12 cellular contexts compared by ENCODE assay signal in the genomic region with DNA sequence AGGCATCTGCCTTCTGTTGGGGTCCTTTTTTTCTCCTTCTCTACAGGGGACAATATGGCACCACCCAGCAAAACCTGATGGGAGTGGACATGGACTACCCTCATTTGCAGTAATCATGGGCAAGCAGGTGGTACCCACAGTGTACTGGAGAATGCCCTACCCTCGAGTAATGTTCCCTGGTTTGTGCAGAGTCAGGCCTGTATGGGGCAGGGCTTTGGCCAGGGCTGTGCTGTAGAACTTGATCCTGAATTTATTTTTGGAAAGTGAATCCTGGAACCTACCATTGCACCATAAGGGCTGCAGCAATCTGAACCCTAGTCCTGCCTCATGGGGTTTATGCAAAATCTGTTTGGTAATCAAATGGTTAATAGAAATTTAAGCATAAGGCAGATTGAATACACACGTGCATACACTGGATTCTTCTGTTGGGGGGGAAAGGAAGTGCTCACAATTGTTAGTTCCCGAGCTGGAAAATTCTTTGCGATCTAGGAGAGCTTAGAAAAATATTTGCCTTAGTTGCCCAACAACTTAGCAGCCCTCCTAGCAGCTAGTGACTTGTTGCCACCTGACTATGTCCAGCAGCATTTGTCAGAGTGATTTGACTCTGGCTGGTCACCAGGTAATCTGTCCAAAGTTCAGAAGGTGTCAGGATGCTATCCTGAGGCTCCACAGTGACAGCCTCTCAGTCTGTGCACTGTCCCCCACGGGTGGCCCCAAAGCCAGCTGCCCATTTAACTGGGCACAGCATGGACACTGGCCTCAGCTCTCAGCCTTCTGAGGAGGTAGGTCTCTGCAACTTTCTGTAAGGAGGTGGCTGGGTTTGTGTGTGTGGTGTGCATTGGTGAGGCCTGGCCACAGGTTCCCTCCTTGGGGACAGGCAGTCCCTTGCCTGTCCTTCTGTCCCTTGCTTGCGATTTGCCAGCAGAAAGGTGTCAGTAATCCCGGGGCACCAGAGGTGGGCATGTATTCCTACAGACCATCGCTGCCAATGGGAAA. TPM values are rescaled to one million over a fixed set of nuclear protein-coding genes. Genes with fewer than 3 reads are reported as not detected.
DNase-seq lines count a peak whose midpoint lies in the region; ATAC-seq, FAIRE-seq and TF ChIP-seq lines count a peak whose summit lies in the region.
"Had no signal": no experiment of that assay in that cellular context is flagged by ENCODE, and none has a peak within 500 bp of the region (broad histone marks: within the 10 kb centered on the region; RNA-seq: fewer than 3 reads in every experiment).

No MANE protein-coding gene starts in this region.

- CTCF ChIA-PET in HepG2 (lab: Yijun Ruan, JAX; ENCODE audit: low intra/inter-chr PET ratio, low total read pairs) (no interaction called here), WTC11 (lab: Charles Lee) (interaction anchor here (1.0 to 2.3 kb wide), 6 partner anchors 9 to 165 kb away, joined by 3 to 14 read pairs (median 6); a partner anchor contains a TSS)

- intact Hi-C loops in dorsolateral prefrontal cortex (cut with DNase I): loop anchor here in 1 of 2 donors (5.0 kb wide), 2 partner anchors 33 to 42 kb away; no protein-coding TSS in a partner anchor
- intact Hi-C loops in HepG2 (cut with micrococcal nuclease; ENCODE audit: unreplicated experiment): loop anchor here (1.0 to 2.0 kb wide), 3 partner anchors 16 to 41 kb away; no protein-coding TSS in a partner anchor

- H3K27ac ChIP-seq in dorsolateral prefrontal cortex: peak overlapping the region in 58 of 59 donors; percentile 24 to 99 (median 94)
- peak overlapping the region; percentile 85 for H3K27ac ChIP-seq in HepG2 (ENCODE audit: extremely low read length, insufficient read depth, low read length)
- H3K27ac ChIP-seq in stomach smooth muscle (ENCODE audit: low read length): peak overlapping the region; percentile 46

- peak; percentile 99 for FAIRE-seq in HepG2 (lab: Jason Lieb, UNC)

- no peak for TF ChIP-seq CTCF in dorsolateral prefrontal cortex (IDR thresholded peaks at IDR 0.05 in 54 of 56, conservative IDR thresholded peaks at IDR 0.05 in 2 of 56; ENCODE audit: low read depth in 1 of 56, partially characterized antibody in 56 of 56)
- peak; percentile 1; the same call in 1 of the 2 replicates for TF ChIP-seq CTCF in HepG2 (CRISPR knock-in tag; IDR thresholded peaks at IDR 0.05)
- no peak for TF ChIP-seq CTCF in WTC11 (IDR thresholded peaks at IDR 0.05)

- H3K4me1 Mint-ChIP-seq in WTC11: peaks cover 30% of the 10 kb centered on the region

- in situ Hi-C loops in HepG2 (cut with HindIII; ENCODE audit: extremely low pct_ligation_motif_present, low pct_unique_long_range_greater_than_20kb): loop anchor here (5.0 kb wide), 1 partner anchor 37 kb away; no protein-coding TSS in a partner anchor

- H3K27me3 Mint-ChIP-seq in WTC11 (ENCODE audit: low read depth): no peaks in the 10 kb centered on the region
- H3K27me3 Mint-ChIP-seq: activated naive CD8-positive, alpha-beta T cell treated with anti-CD3 and anti-CD28 coated beads, Interleukin-2, amount 50 U/mL, for 24 hours; T-helper 17 cell had no signal

- H3K27ac Mint-ChIP-seq in WTC11: no peak overlapping the region
- H3K27ac Mint-ChIP-seq: activated naive CD8-positive, alpha-beta T cell treated with anti-CD3 and anti-CD28 coated beads, Interleukin-2, amount 50 U/mL, for 24 hours; T-helper 17 cell had no signal

- 1% methylated on average over 6 of the region's 8 CpGs for WGBS in HepG2 (ENCODE audit: low lambda C conversion rate)

- TF ChIP-seq EP300 in HepG2 (IDR thresholded peaks at IDR 0.05; ENCODE audit: low read depth in 2 of 2, low read length in 2 of 2): peak; percentile 11 to 82; a peak in 3 of 4 replicates
- TF ChIP-seq EP300 in HepG2 (CRISPR knock-in tag; IDR thresholded peaks at IDR 0.05; ENCODE audit: borderline replicate concordance): peak; percentile 74; the same call in 1 of the 2 replicates

- H3K27me3 ChIP-seq in dorsolateral prefrontal cortex (no peaks in the 10 kb centered on the region), HepG2 (ENCODE audit: control insufficient read depth in 1 of 2, insufficient read depth in 2 of 2, low read length in 2 of 2) (no peaks in the 10 kb centered on the region; a peak in 1 of 5 replicates), stomach smooth muscle (ENCODE audit: control insufficient read depth in 1 of 2, insufficient read depth in 2 of 2, low read length in 2 of 2) (no peaks in the 10 kb centered on the region)

- peaks cover 95% of the 10 kb centered on the region for H3K4me1 ChIP-seq in HepG2 (ENCODE audit: insufficient read depth, low read length)
- peaks cover 32% of the 10 kb centered on the region for H3K4me1 ChIP-seq in stomach smooth muscle (ENCODE audit: control insufficient read depth, insufficient read depth, low read length)

- H3K36me3 Mint-ChIP-seq in WTC11: no peaks in the 10 kb centered on the region

- peaks cover 73% of the 10 kb centered on the region for H3K79me2 ChIP-seq in HepG2 (ENCODE audit: insufficient read depth, low read length)

- ATAC-seq in HepG2 (peak; percentile 94), WTC11 (no peak)
- ATAC-seq: activated naive CD8-positive, alpha-beta T cell treated with anti-CD3 and anti-CD28 coated beads, Interleukin-2, amount 50 U/mL, for 24 hours; T-helper 17 cell had no signal

- no TSS peak for BruUV-seq in HepG2 (replicated peaks; lab: Mats Ljungman, UMichigan)

- POLR2A ChIA-PET in HepG2 (lab: Yijun Ruan, JAX) (interaction anchor here (0.6 to 5.0 kb wide), 8 partner anchors 8 to 63 kb away, joined by 3 to 101 read pairs (median 4); a partner anchor contains a TSS), WTC11 (lab: Charles Lee) (interaction anchor here (0.6 to 1.7 kb wide), 2 partner anchors 13 to 1027 kb away, joined by 3 to 4 read pairs; no protein-coding TSS in a partner anchor)

- peaks cover 0 to 3% of the 10 kb centered on the region in 2 experiments; a peak in 2 of 5 replicates for H3K36me3 ChIP-seq in HepG2 (replicated peaks in 1 of 2; ENCODE audit: control insufficient read depth in 1 of 2, insufficient read depth in 2 of 2, low read length in 2 of 2)
- H3K36me3 ChIP-seq in stomach smooth muscle (ENCODE audit: control insufficient read depth in 2 of 2, insufficient read depth in 2 of 2, low read length in 2 of 2): no peaks in the 10 kb centered on the region

- TF ChIP-seq POLR2A in HepG2 (IDR thresholded peaks at IDR 0.05; ENCODE audit: insufficient read depth in 1 of 2, low read depth in 2 of 2, low read length in 2 of 2): peak; percentile 60 to 89

- H3K9ac ChIP-seq in HepG2 (ENCODE audit: insufficient read depth, low read depth, low read length) (peak overlapping the region; percentile 79), stomach smooth muscle (ENCODE audit: low read length in 2 of 2) (no peak overlapping the region)

- TF ChIP-seq RAD21 in HepG2 (CRISPR knock-in tag; IDR thresholded peaks at IDR 0.05): no peak

- no peak overlapping the region for H3K4me3 Mint-ChIP-seq in WTC11
- H3K4me3 Mint-ChIP-seq: activated naive CD8-positive, alpha-beta T cell treated with anti-CD3 and anti-CD28 coated beads, Interleukin-2, amount 50 U/mL, for 24 hours; T-helper 17 cell had no signal

- peak overlapping the region; percentile 95 for H3K4me2 ChIP-seq in HepG2 (ENCODE audit: low read depth, low read length)

- peak overlapping the region in 7 of 59 donors; percentile 3 to 30 (median 15) for H3K4me3 ChIP-seq in dorsolateral prefrontal cortex
- peak overlapping the region; percentile 64 to 82 (median 78); a peak in 5 of 6 replicates for H3K4me3 ChIP-seq in HepG2 (replicated peaks in 1 of 3; ENCODE audit: insufficient read depth in 1 of 3, low read depth in 2 of 3, low read length in 3 of 3)
- H3K4me3 ChIP-seq in stomach smooth muscle (ENCODE audit: low read length in 2 of 2): peak overlapping the region in 1 of 2 donors; percentile 35

- H4K20me1 ChIP-seq in HepG2 (ENCODE audit: insufficient read depth, low read length): no peaks in the 10 kb centered on the region

- DNase-seq in HuH-7.5 (ENCODE audit: low spot score) (peak; percentile 82), dorsolateral prefrontal cortex (no peak), HepG2 (ENCODE audit: low spot score) (peak; percentile 99), SW 1271 (lab: John Stamatoyannopoulos, UW) (no peak), DMS79 treated with DMSO at 0.1 percent for 48 hours (lab: John Stamatoyannopoulos, UW) (no peak), NCI-H187 (lab: John Stamatoyannopoulos, UW) (no peak), WTC11 (ENCODE audit: low spot score) (no peak)
- DNase-seq: activated naive CD8-positive, alpha-beta T cell treated with anti-CD3 and anti-CD28 coated beads, Interleukin-2, amount 50 U/mL, for 24 hours; COR-L47; MV-4-11; T-helper 17 cell had no signal

- H2AFZ ChIP-seq in HepG2 (ENCODE audit: low read length): no peak overlapping the region

- no peaks in the 10 kb centered on the region for H3K9me3 Mint-ChIP-seq in WTC11
- H3K9me3 Mint-ChIP-seq: activated naive CD8-positive, alpha-beta T cell treated with anti-CD3 and anti-CD28 coated beads, Interleukin-2, amount 50 U/mL, for 24 hours had no signal

- no peaks in the 10 kb centered on the region for H3K9me3 ChIP-seq in HepG2 (ENCODE audit: low read length)
- no peaks in the 10 kb centered on the region for H3K9me3 ChIP-seq in stomach smooth muscle (ENCODE audit: control insufficient read depth in 2 of 2, low read length in 2 of 2)

RNA-seq across cellular contexts. Expression of a gene that starts 8.3 kb away (rescaled TPM):
- total RNA-seq in dorsolateral prefrontal cortex (100 to 1,000 TPM in 23 of 120 experiments, 10 to 100 TPM in 97; 43.4 to 233 (median 75.7) TPM), HepG2 (2016; rRNA removed; fragmentation: Illumina TruSeq; extraction: Trizol) (26.0 and 30.1 TPM in 2 replicates), WTC11 (2021) (4.9 to 5.7 TPM (median 5.5 TPM) in 3 replicates)
- total RNA-seq in HepG2 (2016; cell fraction: cytosol; rRNA removed; fragmentation: Illumina TruSeq; extraction: Trizol; ENCODE audit: low read depth): 52.4 and 56.2 TPM in 2 replicates
- total RNA-seq in HepG2 (2016; cell fraction: insoluble cytoplasmic fraction; rRNA removed; fragmentation: Illumina TruSeq; extraction: Trizol): 22.0 and 29.4 TPM in 2 replicates
- 19.7 and 20.0 TPM in 2 replicates for total RNA-seq in HepG2 (2016; cell fraction: membrane; rRNA removed; fragmentation: Illumina TruSeq; extraction: Trizol)
- total RNA-seq in HepG2 (2016; cell fraction: nucleus; rRNA removed; fragmentation: Illumina TruSeq; extraction: Trizol): 43.3 and 49.2 TPM in 2 replicates
- 10.7 and 12.1 TPM in 2 replicates for polyA plus RNA-seq in HepG2 (2011; rRNA removed)
- polyA plus RNA-seq in HepG2 (2011; cell fraction: cytosol; rRNA removed): 9.2 and 11.3 TPM in 2 replicates
- polyA plus RNA-seq in HepG2 (2011; cell fraction: nucleus; rRNA removed): 13.9 and 18.7 TPM in 2 replicates
- 10.0 and 10.4 TPM in 2 replicates for polyA plus RNA-seq in HepG2 (2012)
- 2.4 and 3.2 TPM in 2 replicates for polyA plus RNA-seq in HepG2 (2016; cell fraction: cytosol; fragmentation: Illumina TruSeq; extraction: Trizol; ENCODE audit: low read depth)
- 20.2 and 24.6 TPM in 2 replicates for polyA plus RNA-seq in HepG2 (2016; cell fraction: insoluble cytoplasmic fraction; fragmentation: Illumina TruSeq; extraction: Trizol; ENCODE audit: low read depth)
- 7.4 and 7.6 TPM in 2 replicates for polyA plus RNA-seq in HepG2 (2016; cell fraction: membrane; fragmentation: Illumina TruSeq; extraction: Trizol; ENCODE audit: low read depth)
- 22.4 and 30.0 TPM in 2 replicates for polyA plus RNA-seq in HepG2 (2016; cell fraction: nucleus; fragmentation: Illumina TruSeq; extraction: Trizol; ENCODE audit: insufficient read depth, low read depth)
- polyA minus RNA-seq in HepG2 (2011; rRNA and poly(A)+ RNA removed; ENCODE audit: low replicate concordance): 1.4 and 38.6 TPM in 2 replicates
- 10.4 and 11.3 TPM in 2 replicates for polyA minus RNA-seq in HepG2 (2011; cell fraction: cytosol; rRNA and poly(A)+ RNA removed)
- 43.9 and 48.9 TPM in 2 replicates for polyA minus RNA-seq in HepG2 (2011; cell fraction: nucleus; rRNA and poly(A)+ RNA removed)

Comparison
In these comparisons a context has a peak if more than half of its experiments do, and no peak if none do; other contexts are left out.
1. DNase-seq: peak in HuH-7.5 (single experiment) and HepG2 (single experiment); none in dorsolateral prefrontal cortex (0 of 10), SW 1271 (0 of 2), DMS79 treated with DMSO at 0.1 percent for 48 hours (single experiment), NCI-H187 (0 of 2) and WTC11 (single experiment).
2. Peak in every context shown above with its lines, with median percentiles within 50 percentile points of each other: H3K27ac ChIP-seq.